In genomic region chr19:5093953-5094718, GRCh38 we compare ENCODE assay signal across 1 cellular context.
TF ChIP-seq lines count a peak whose summit lies in the region.

No MANE protein-coding gene starts in this region.

TF ChIP-seq in WTC11, 78 proteins besides CTCF, POLR2A, EP300 and RAD21 (continued from another document):
- TF ChIP-seq, protein P1, sequence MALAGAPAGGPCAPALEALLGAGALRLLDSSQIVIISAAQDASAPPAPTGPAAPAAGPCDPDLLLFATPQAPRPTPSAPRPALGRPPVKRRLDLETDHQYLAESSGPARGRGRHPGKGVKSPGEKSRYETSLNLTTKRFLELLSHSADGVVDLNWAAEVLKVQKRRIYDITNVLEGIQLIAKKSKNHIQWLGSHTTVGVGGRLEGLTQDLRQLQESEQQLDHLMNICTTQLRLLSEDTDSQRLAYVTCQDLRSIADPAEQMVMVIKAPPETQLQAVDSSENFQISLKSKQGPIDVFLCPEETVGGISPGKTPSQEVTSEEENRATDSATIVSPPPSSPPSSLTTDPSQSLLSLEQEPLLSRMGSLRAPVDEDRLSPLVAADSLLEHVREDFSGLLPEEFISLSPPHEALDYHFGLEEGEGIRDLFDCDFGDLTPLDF (CRISPR knock-in tag; IDR thresholded peaks at IDR 0.05) = no peak
- TF ChIP-seq FOXJ3 (CRISPR knock-in tag; IDR thresholded peaks at IDR 0.05; ENCODE audit: borderline replicate concordance) (no peak), NR3C1 (CRISPR knock-in tag; conservative IDR thresholded peaks at IDR 0.05; ENCODE audit: low read depth) (no peak)
